Comparison of ENCODE assay signal across 10 cellular contexts in genomic region chr11:21933095-21933494, GRCh38.
DNase-seq lines count a peak whose midpoint lies in the region; TF ChIP-seq lines count a peak whose summit lies in the region.
"Had no signal": no experiment of that assay in that cellular context is flagged by ENCODE, and none has a peak within 500 bp of the region (broad histone marks: within the 10 kb centered on the region; RNA-seq: fewer than 3 reads in every experiment).

No MANE protein-coding gene starts in this region.

- in situ Hi-C loops in G401 (cut with HindIII; ENCODE audit: low sequenced_read_pairs): no loop called here
- in situ Hi-C loops in astrocyte of the cerebellum (cut with HindIII; ENCODE audit: low sequenced_read_pairs): no loop called here

- no peaks in the 10 kb centered on the region for H3K27me3 ChIP-seq in HL-60 (ENCODE audit: insufficient read depth, poor library complexity, severe bottlenecking)

- H3K27ac ChIP-seq in HL-60 (replicated peaks): no peak overlapping the region
- H3K27ac ChIP-seq: epithelial cell of prostate had no signal

- H3K36me3 Mint-ChIP-seq in neural crest cell (ENCODE audit: low read depth): no peaks in the 10 kb centered on the region

- H3K4me1 Mint-ChIP-seq in neural crest cell: no peaks in the 10 kb centered on the region

- H3K27ac Mint-ChIP-seq in neural crest cell (ENCODE audit: unreplicated experiment): no peak overlapping the region

- H3K4me3 ChIP-seq in HL-60 (replicated peaks; ENCODE audit: insufficient read depth, low read length) (no peak overlapping the region), astrocyte of the cerebellum (ENCODE audit: low read depth, low read length) (no peak overlapping the region)

- H3K4me3 Mint-ChIP-seq in neural crest cell: no peak overlapping the region

- TF ChIP-seq CTCF in HL-60 (IDR thresholded peaks at IDR 0.05; ENCODE audit: insufficient read depth, low read length) (peak; percentile 17), astrocyte of the cerebellum (IDR thresholded peaks at IDR 0.05; ENCODE audit: low read depth, low read length, missing control alignments) (peak; percentile 30), neural crest cell (conservative IDR thresholded peaks at IDR 0.05) (peak; percentile 74)

- DNase-seq in G401 (ENCODE audit: low spot score): peak; percentile 5
- DNase-seq in HL-60 (ENCODE audit: low read depth in 1 of 2, low spot score in 1 of 2): no peak
- DNase-seq in astrocyte of the cerebellum (ENCODE audit: low read depth): no peak
- DNase-seq in neural crest cell (ENCODE audit: low read depth, low spot score): no peak
- DNase-seq in putamen (ENCODE audit: low spot score): no peak
- DNase-seq in activated CD4-positive, alpha-beta T cell treated with anti-CD3 and anti-CD28 coated beads for 1 hour: no peak
- no peak for DNase-seq in middle frontal gyrus (ENCODE audit: extremely low spot score, low spot score)
- DNase-seq: activated gamma-delta T cell treated with Interleukin-2 at 50 U/mL for 16 hours, NCI-H1930 had no signal

- no peaks in the 10 kb centered on the region for H3K9me3 Mint-ChIP-seq in neural crest cell

- H3K27me3 Mint-ChIP-seq in neural crest cell (ENCODE audit: low read depth): no peaks in the 10 kb centered on the region

Comparison
In these comparisons a context has a peak if more than half of its experiments do, and no peak if none do; other contexts are left out.
1. CTCF ChIP-seq: peak in every context shown above with its lines; median percentile 74 in neural crest cell; 30 in astrocyte of the cerebellum; 17 in HL-60.